In the genomic region with DNA sequence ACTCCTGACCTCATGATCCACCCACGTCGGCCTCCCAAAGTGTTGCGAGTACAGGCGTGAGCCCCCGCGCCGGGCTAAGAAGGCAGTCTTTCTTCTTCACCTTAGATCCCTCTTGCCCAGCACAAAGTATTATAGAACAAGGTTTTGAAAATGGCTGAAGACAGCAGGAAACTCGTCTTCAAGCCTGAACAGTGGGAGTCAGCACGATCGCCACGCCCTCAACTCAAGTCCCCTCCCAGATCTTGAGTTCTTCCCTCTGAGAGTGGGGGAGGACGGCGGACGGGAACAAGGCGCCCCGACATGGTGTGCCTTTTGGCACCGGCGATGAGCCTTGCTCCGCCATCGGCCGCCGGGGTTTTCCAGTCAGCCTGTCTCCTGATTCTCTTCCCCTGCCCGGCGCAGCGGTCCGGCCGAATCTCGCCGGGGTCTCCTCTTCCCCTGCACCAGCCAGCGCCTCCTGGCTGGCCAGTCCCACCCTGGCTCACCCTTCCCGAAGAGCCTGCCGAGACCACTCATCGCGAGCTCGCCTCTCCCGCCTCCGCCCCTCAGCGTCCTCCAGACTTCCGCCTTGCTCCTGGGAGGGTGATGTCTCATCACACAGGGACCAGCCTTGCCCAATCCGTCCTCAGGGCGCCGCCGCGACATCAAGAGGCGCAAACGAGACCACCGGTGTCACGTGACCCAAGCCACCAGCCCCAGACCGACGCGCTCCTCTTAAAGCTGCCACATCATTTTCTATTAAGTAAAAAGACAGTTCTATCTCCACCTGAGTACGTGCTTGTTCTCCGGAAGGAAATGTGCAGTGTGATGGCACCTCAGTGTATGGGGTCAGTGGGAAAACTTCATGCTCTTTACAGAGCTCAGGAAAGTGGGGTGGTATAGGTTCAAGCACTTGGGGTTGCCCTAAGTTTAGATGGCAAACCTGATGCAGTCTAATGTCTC, we compare ENCODE assay signal across 1 cellular context.
TF ChIP-seq lines count a peak whose summit lies in the region.

A gene with protein sequence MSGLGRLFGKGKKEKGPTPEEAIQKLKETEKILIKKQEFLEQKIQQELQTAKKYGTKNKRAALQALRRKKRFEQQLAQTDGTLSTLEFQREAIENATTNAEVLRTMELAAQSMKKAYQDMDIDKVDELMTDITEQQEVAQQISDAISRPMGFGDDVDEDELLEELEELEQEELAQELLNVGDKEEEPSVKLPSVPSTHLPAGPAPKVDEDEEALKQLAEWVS (minus strand): TSS at position 565 of the 942 bp plus-strand sequence. CDS start 49 bp downstream, at position 516.

TF ChIP-seq in K562, 482 proteins besides CTCF, POLR2A, EP300 and RAD21 (continued from another document and continues in another):
- TF ChIP-seq, protein P1, sequence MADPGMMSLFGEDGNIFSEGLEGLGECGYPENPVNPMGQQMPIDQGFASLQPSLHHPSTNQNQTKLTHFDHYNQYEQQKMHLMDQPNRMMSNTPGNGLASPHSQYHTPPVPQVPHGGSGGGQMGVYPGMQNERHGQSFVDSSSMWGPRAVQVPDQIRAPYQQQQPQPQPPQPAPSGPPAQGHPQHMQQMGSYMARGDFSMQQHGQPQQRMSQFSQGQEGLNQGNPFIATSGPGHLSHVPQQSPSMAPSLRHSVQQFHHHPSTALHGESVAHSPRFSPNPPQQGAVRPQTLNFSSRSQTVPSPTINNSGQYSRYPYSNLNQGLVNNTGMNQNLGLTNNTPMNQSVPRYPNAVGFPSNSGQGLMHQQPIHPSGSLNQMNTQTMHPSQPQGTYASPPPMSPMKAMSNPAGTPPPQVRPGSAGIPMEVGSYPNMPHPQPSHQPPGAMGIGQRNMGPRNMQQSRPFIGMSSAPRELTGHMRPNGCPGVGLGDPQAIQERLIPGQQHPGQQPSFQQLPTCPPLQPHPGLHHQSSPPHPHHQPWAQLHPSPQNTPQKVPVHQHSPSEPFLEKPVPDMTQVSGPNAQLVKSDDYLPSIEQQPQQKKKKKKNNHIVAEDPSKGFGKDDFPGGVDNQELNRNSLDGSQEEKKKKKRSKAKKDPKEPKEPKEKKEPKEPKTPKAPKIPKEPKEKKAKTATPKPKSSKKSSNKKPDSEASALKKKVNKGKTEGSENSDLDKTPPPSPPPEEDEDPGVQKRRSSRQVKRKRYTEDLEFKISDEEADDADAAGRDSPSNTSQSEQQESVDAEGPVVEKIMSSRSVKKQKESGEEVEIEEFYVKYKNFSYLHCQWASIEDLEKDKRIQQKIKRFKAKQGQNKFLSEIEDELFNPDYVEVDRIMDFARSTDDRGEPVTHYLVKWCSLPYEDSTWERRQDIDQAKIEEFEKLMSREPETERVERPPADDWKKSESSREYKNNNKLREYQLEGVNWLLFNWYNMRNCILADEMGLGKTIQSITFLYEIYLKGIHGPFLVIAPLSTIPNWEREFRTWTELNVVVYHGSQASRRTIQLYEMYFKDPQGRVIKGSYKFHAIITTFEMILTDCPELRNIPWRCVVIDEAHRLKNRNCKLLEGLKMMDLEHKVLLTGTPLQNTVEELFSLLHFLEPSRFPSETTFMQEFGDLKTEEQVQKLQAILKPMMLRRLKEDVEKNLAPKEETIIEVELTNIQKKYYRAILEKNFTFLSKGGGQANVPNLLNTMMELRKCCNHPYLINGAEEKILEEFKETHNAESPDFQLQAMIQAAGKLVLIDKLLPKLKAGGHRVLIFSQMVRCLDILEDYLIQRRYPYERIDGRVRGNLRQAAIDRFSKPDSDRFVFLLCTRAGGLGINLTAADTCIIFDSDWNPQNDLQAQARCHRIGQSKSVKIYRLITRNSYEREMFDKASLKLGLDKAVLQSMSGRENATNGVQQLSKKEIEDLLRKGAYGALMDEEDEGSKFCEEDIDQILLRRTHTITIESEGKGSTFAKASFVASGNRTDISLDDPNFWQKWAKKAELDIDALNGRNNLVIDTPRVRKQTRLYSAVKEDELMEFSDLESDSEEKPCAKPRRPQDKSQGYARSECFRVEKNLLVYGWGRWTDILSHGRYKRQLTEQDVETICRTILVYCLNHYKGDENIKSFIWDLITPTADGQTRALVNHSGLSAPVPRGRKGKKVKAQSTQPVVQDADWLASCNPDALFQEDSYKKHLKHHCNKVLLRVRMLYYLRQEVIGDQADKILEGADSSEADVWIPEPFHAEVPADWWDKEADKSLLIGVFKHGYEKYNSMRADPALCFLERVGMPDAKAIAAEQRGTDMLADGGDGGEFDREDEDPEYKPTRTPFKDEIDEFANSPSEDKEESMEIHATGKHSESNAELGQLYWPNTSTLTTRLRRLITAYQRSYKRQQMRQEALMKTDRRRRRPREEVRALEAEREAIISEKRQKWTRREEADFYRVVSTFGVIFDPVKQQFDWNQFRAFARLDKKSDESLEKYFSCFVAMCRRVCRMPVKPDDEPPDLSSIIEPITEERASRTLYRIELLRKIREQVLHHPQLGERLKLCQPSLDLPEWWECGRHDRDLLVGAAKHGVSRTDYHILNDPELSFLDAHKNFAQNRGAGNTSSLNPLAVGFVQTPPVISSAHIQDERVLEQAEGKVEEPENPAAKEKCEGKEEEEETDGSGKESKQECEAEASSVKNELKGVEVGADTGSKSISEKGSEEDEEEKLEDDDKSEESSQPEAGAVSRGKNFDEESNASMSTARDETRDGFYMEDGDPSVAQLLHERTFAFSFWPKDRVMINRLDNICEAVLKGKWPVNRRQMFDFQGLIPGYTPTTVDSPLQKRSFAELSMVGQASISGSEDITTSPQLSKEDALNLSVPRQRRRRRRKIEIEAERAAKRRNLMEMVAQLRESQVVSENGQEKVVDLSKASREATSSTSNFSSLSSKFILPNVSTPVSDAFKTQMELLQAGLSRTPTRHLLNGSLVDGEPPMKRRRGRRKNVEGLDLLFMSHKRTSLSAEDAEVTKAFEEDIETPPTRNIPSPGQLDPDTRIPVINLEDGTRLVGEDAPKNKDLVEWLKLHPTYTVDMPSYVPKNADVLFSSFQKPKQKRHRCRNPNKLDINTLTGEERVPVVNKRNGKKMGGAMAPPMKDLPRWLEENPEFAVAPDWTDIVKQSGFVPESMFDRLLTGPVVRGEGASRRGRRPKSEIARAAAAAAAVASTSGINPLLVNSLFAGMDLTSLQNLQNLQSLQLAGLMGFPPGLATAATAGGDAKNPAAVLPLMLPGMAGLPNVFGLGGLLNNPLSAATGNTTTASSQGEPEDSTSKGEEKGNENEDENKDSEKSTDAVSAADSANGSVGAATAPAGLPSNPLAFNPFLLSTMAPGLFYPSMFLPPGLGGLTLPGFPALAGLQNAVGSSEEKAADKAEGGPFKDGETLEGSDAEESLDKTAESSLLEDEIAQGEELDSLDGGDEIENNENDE (IDR thresholded peaks at IDR 0.05; ENCODE audit: low read depth, low read length), result no peak
- TF ChIP-seq, protein P2, sequence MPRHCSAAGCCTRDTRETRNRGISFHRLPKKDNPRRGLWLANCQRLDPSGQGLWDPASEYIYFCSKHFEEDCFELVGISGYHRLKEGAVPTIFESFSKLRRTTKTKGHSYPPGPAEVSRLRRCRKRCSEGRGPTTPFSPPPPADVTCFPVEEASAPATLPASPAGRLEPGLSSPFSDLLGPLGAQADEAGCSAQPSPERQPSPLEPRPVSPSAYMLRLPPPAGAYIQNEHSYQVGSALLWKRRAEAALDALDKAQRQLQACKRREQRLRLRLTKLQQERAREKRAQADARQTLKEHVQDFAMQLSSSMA (CRISPR knock-in tag; IDR thresholded peaks at IDR 0.05), result no peak
- TF ChIP-seq CCNT2 (IDR thresholded peaks at IDR 0.05; ENCODE audit: borderline replicate concordance, extremely low read depth, insufficient read length, low read depth, low read length) (peak; percentile 57), ZNF232 (CRISPR knock-in tag; IDR thresholded peaks at IDR 0.05) (no peak), ZNF134 (CRISPR knock-in tag; conservative IDR thresholded peaks at IDR 0.05) (no peak), ETV5 (CRISPR knock-in tag; IDR thresholded peaks at IDR 0.05; ENCODE audit: low read depth) (no peak; the same call in 1 of the 2 replicates), MAFF (IDR thresholded peaks at IDR 0.05; ENCODE audit: low read length) (no peak), JUN (IDR thresholded peaks at IDR 0.05; ENCODE audit: borderline replicate concordance, low read depth, low read length) (no peak), JUN (CRISPR knock-in tag; IDR thresholded peaks at IDR 0.05; ENCODE audit: borderline replicate concordance) (no peak), NR2C2 (CRISPR knock-in tag; IDR thresholded peaks at IDR 0.05) (0 out of 2 replicates have a peak, but pooled peaks have one; percentile 20), NR2C2 (tag; IDR thresholded peaks at IDR 0.05) (peak; percentile 24; the same call in 1 of the 2 replicates), HDAC1 (IDR thresholded peaks at IDR 0.05) (peak in 1 of 2 experiments; percentile 88; a peak in 2 of 4 replicates), SP1 (CRISPR knock-in tag; IDR thresholded peaks at IDR 0.05) (peak; percentile 80), NONO (IDR thresholded peaks at IDR 0.05; ENCODE audit: low read depth in 2 of 2, low read length in 1 of 2) (no peak; a peak in 1 of 4 replicates), KLF13 (tag; IDR thresholded peaks at IDR 0.05; ENCODE audit: borderline replicate concordance, low read depth) (0 out of 2 replicates have a peak, but pooled peaks have one; percentile 54), GATAD2A (IDR thresholded peaks at IDR 0.05) (no peak), FOXM1 (IDR thresholded peaks at IDR 0.05; ENCODE audit: low read depth) (no peak), FOXM1 (CRISPR knock-in tag; IDR thresholded peaks at IDR 0.05; ENCODE audit: low read depth) (no peak), MAFK (IDR thresholded peaks at IDR 0.05; ENCODE audit: low read length) (peak; percentile 8; the same call in 1 of the 2 replicates), MEF2D (tag; conservative IDR thresholded peaks at IDR 0.05; ENCODE audit: low read depth) (no peak), BCOR (IDR thresholded peaks at IDR 0.05) (no peak), ELF1 (tag; IDR thresholded peaks at IDR 0.05) (peak; percentile 93)
- TF ChIP-seq, protein P3, sequence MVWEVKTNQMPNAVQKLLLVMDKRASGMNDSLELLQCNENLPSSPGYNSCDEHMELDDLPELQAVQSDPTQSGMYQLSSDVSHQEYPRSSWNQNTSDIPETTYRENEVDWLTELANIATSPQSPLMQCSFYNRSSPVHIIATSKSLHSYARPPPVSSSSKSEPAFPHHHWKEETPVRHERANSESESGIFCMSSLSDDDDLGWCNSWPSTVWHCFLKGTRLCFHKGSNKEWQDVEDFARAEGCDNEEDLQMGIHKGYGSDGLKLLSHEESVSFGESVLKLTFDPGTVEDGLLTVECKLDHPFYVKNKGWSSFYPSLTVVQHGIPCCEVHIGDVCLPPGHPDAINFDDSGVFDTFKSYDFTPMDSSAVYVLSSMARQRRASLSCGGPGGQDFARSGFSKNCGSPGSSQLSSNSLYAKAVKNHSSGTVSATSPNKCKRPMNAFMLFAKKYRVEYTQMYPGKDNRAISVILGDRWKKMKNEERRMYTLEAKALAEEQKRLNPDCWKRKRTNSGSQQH (CRISPR knock-in tag; IDR thresholded peaks at IDR 0.05), result 0 out of 2 replicates have a peak, but pooled peaks have one; percentile 6
- TF ChIP-seq, protein P4, sequence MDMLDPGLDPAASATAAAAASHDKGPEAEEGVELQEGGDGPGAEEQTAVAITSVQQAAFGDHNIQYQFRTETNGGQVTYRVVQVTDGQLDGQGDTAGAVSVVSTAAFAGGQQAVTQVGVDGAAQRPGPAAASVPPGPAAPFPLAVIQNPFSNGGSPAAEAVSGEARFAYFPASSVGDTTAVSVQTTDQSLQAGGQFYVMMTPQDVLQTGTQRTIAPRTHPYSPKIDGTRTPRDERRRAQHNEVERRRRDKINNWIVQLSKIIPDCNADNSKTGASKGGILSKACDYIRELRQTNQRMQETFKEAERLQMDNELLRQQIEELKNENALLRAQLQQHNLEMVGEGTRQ (CRISPR knock-in tag; IDR thresholded peaks at IDR 0.05), result peak; percentile 96
- TF ChIP-seq, protein P5, sequence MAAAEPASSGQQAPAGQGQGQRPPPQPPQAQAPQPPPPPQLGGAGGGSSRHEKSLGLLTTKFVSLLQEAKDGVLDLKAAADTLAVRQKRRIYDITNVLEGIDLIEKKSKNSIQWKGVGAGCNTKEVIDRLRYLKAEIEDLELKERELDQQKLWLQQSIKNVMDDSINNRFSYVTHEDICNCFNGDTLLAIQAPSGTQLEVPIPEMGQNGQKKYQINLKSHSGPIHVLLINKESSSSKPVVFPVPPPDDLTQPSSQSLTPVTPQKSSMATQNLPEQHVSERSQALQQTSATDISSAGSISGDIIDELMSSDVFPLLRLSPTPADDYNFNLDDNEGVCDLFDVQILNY (CRISPR knock-in tag; IDR thresholded peaks at IDR 0.05), result no peak
- TF ChIP-seq, protein P6, sequence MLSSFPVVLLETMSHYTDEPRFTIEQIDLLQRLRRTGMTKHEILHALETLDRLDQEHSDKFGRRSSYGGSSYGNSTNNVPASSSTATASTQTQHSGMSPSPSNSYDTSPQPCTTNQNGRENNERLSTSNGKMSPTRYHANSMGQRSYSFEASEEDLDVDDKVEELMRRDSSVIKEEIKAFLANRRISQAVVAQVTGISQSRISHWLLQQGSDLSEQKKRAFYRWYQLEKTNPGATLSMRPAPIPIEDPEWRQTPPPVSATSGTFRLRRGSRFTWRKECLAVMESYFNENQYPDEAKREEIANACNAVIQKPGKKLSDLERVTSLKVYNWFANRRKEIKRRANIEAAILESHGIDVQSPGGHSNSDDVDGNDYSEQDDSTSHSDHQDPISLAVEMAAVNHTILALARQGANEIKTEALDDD (IDR thresholded peaks at IDR 0.05), result no peak
- TF ChIP-seq, protein P7, sequence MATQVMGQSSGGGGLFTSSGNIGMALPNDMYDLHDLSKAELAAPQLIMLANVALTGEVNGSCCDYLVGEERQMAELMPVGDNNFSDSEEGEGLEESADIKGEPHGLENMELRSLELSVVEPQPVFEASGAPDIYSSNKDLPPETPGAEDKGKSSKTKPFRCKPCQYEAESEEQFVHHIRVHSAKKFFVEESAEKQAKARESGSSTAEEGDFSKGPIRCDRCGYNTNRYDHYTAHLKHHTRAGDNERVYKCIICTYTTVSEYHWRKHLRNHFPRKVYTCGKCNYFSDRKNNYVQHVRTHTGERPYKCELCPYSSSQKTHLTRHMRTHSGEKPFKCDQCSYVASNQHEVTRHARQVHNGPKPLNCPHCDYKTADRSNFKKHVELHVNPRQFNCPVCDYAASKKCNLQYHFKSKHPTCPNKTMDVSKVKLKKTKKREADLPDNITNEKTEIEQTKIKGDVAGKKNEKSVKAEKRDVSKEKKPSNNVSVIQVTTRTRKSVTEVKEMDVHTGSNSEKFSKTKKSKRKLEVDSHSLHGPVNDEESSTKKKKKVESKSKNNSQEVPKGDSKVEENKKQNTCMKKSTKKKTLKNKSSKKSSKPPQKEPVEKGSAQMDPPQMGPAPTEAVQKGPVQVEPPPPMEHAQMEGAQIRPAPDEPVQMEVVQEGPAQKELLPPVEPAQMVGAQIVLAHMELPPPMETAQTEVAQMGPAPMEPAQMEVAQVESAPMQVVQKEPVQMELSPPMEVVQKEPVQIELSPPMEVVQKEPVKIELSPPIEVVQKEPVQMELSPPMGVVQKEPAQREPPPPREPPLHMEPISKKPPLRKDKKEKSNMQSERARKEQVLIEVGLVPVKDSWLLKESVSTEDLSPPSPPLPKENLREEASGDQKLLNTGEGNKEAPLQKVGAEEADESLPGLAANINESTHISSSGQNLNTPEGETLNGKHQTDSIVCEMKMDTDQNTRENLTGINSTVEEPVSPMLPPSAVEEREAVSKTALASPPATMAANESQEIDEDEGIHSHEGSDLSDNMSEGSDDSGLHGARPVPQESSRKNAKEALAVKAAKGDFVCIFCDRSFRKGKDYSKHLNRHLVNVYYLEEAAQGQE (CRISPR knock-in tag; IDR thresholded peaks at IDR 0.05; ENCODE audit: low read depth), result peak; percentile 54; the same call in 1 of the 2 replicates
- TF ChIP-seq, protein P8, sequence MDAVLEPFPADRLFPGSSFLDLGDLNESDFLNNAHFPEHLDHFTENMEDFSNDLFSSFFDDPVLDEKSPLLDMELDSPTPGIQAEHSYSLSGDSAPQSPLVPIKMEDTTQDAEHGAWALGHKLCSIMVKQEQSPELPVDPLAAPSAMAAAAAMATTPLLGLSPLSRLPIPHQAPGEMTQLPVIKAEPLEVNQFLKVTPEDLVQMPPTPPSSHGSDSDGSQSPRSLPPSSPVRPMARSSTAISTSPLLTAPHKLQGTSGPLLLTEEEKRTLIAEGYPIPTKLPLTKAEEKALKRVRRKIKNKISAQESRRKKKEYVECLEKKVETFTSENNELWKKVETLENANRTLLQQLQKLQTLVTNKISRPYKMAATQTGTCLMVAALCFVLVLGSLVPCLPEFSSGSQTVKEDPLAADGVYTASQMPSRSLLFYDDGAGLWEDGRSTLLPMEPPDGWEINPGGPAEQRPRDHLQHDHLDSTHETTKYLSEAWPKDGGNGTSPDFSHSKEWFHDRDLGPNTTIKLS (IDR thresholded peaks at IDR 0.05; ENCODE audit: borderline replicate concordance, low read depth), result peak; percentile 53; the same call in 1 of the 2 replicates
